14 cellular contexts compared by ENCODE assay signal in genomic region chr17:30790279-30790678, GRCh38. TPM values are rescaled to one million over a fixed set of nuclear protein-coding genes. Genes with fewer than 3 reads are reported as not detected.
DNase-seq lines count a peak whose midpoint lies in the region; ATAC-seq, FAIRE-seq and TF ChIP-seq lines count a peak whose summit lies in the region.
"Had no signal": no experiment of that assay in that cellular context is flagged by ENCODE, and none has a peak within 500 bp of the region (broad histone marks: within the 10 kb centered on the region; RNA-seq: fewer than 3 reads in every experiment).

No MANE protein-coding gene starts in this region.

- H3K4me3 ChIP-seq in WERI-Rb-1 (ENCODE audit: low read depth, low read length), result no peak overlapping the region
- H3K4me3 ChIP-seq: ascending aorta, stomach had no signal

- H3K36me3 ChIP-seq in WERI-Rb-1, result peaks cover 88% of the 10 kb centered on the region

- peak; percentile 49 for FAIRE-seq in islet of Langerhans (lab: Jason Lieb, UNC)

- no peaks in the 10 kb centered on the region for H3K9me3 Mint-ChIP-seq in stimulated activated naive CD8-positive, alpha-beta T cell treated with anti-CD3 and anti-CD28 coated beads, Interleukin-15, Interleukin-2, amounts not matched to agents 100 ng/mL and 50 ng/mL, for 24 hours

- no peak for DNase-seq in stimulated activated naive CD8-positive, alpha-beta T cell treated with anti-CD3 and anti-CD28 coated beads, Interleukin-15, Interleukin-2, amounts not matched to agents 100 U/mL and 50 U/mL, for 24 hours
- no peak for DNase-seq in T-helper 17 cell
- no peak for DNase-seq in WERI-Rb-1
- DNase-seq in NAMALWA (ENCODE audit: low spot score), result no peak
- no peak for DNase-seq in MV-4-11 (lab: John Stamatoyannopoulos, UW)
- DNase-seq: C1 segment of cervical spinal cord; foreskin fibroblast; OCI-M1; stimulated activated CD4-positive, alpha-beta T cell treated with anti-CD3 and anti-CD28 coated beads, Interleukin-4, amount 100 ng/mL, for 24 hours; stomach had no signal

- no peak for ATAC-seq in stimulated activated naive CD8-positive, alpha-beta T cell treated with anti-CD3 and anti-CD28 coated beads, Interleukin-15, Interleukin-2, amounts not matched to agents 100 U/mL and 50 U/mL, for 24 hours
- no peak for ATAC-seq in T-helper 17 cell
- no peak for ATAC-seq in GM18861 (IDR thresholded peaks at IDR 0.05; ENCODE audit: unreplicated experiment)

- peaks cover 19% of the 10 kb centered on the region for H3K4me1 Mint-ChIP-seq in stimulated activated naive CD8-positive, alpha-beta T cell treated with anti-CD3 and anti-CD28 coated beads, Interleukin-15, Interleukin-2, amounts not matched to agents 100 ng/mL and 50 ng/mL, for 24 hours (ENCODE audit: low read depth)
- peaks cover 10% of the 10 kb centered on the region for H3K4me1 Mint-ChIP-seq in T-helper 17 cell

- H3K9me3 ChIP-seq in T-helper 17 cell (ENCODE audit: control insufficient read depth, low read length, poor library complexity, severe bottlenecking), result no peaks in the 10 kb centered on the region
- no peaks in the 10 kb centered on the region for H3K9me3 ChIP-seq in WERI-Rb-1 (ENCODE audit: severe bottlenecking)
- H3K9me3 ChIP-seq: ascending aorta, stomach had no signal

- no peak overlapping the region for H3K27ac ChIP-seq in WERI-Rb-1

- no peaks in the 10 kb centered on the region for H3K27me3 Mint-ChIP-seq in stimulated activated naive CD8-positive, alpha-beta T cell treated with anti-CD3 and anti-CD28 coated beads, Interleukin-15, Interleukin-2, amounts not matched to agents 100 ng/mL and 50 ng/mL, for 24 hours
- no peaks in the 10 kb centered on the region for H3K27me3 Mint-ChIP-seq in T-helper 17 cell

- H3K36me3 Mint-ChIP-seq in stimulated activated naive CD8-positive, alpha-beta T cell treated with anti-CD3 and anti-CD28 coated beads, Interleukin-15, Interleukin-2, amounts not matched to agents 100 ng/mL and 50 ng/mL, for 24 hours (ENCODE audit: low read depth), result peaks cover 63% of the 10 kb centered on the region
- peaks cover 3% of the 10 kb centered on the region for H3K36me3 Mint-ChIP-seq in T-helper 17 cell (ENCODE audit: low read depth)

- TF ChIP-seq CTCF in WERI-Rb-1 (IDR thresholded peaks at IDR 0.05; ENCODE audit: low read depth, low read length), result no peak

- no peak overlapping the region for H3K4me3 Mint-ChIP-seq in stimulated activated naive CD8-positive, alpha-beta T cell treated with anti-CD3 and anti-CD28 coated beads, Interleukin-15, Interleukin-2, amounts not matched to agents 100 ng/mL and 50 ng/mL, for 24 hours
- H3K4me3 Mint-ChIP-seq in T-helper 17 cell, result peak overlapping the region; percentile 21

- H3K27ac Mint-ChIP-seq in stimulated activated naive CD8-positive, alpha-beta T cell treated with anti-CD3 and anti-CD28 coated beads, Interleukin-15, Interleukin-2, amounts not matched to agents 100 ng/mL and 50 ng/mL, for 24 hours, result peak overlapping the region; percentile 57
- H3K27ac Mint-ChIP-seq in T-helper 17 cell, result peak overlapping the region; percentile 67

- H3K27me3 ChIP-seq in WERI-Rb-1 (ENCODE audit: insufficient read depth, low read depth, severe bottlenecking), result no peaks in the 10 kb centered on the region
- H3K27me3 ChIP-seq: ascending aorta, stomach had no signal

RNA-seq across cellular contexts. Expression of gene CRLF3, which starts 34.2 kb away (rescaled TPM):
- 10 to 100 TPM; 46.1 to 46.7 TPM for total RNA-seq in T-helper 17 cell

RNA-seq across cellular contexts. Expression of gene ATAD5, which starts 41.5 kb away (rescaled TPM):
- total RNA-seq in T-helper 17 cell, result 1 to 10 TPM; 2.7 to 4.2 TPM
